ENCODE assay signal across 16 cellular contexts in the genomic region with DNA sequence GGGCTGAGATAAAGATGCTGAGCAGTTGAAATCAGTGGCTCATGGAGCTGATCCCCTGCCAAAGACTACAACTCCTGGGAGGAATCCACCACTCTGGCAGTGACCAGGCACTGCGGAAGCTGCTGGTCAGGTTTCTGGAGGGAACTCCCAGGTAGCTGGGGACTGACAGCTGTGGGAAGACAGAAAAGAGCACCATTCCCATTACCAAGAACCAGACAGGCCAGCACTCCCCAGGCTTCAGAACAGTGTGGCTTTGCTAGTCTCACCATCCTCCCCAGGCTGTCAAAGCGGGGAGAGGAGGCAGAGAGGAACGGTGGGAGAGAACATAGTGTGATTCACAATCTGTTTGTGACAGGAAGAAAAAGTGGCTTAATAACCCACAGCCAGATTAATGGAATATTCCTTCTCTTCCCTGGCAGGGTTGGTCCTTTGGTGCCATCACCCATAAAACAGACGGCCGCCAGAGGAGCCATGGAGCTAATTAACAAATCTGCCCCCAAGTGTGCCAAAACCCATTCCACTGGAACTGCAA.
DNase-seq lines count a peak whose midpoint lies in the region; ATAC-seq lines count a peak whose summit lies in the region.
"Had no signal": no experiment of that assay in that cellular context is flagged by ENCODE, and none has a peak within 500 bp of the region (broad histone marks: within the 10 kb centered on the region; RNA-seq: fewer than 3 reads in every experiment).

No MANE protein-coding gene starts in this region.

- H3K36me3 ChIP-seq in GM23248 (ENCODE audit: low read depth) = no peaks in the 10 kb centered on the region
- H3K36me3 ChIP-seq: HAP-1, right lobe of liver, thoracic aorta had no signal

- no peaks in the 10 kb centered on the region for H3K4me1 ChIP-seq in GM23248 (ENCODE audit: insufficient read depth)
- H3K4me1 ChIP-seq: HAP-1, right lobe of liver had no signal

- no peaks in the 10 kb centered on the region for H3K79me2 ChIP-seq in GM23248 (ENCODE audit: insufficient read depth)

- H4K20me1 ChIP-seq in GM23248 (ENCODE audit: insufficient read depth) = no peaks in the 10 kb centered on the region

- H3K9ac ChIP-seq in GM23248 = no peak overlapping the region

- DNase-seq in GM23248 (peak; percentile 13), NCI-H2196 (lab: John Stamatoyannopoulos, UW; ENCODE audit: unreplicated experiment) (peak; percentile 74), caudate nucleus (lab: John Stamatoyannopoulos, UW) (peak in 17 of 61 donors; percentile 3 to 68 (median 14)), occipital lobe (lab: John Stamatoyannopoulos, UW) (peak; percentile 21), T-helper 9 cell (no peak)
- DNase-seq: activated naive CD8-positive, alpha-beta T cell treated with anti-CD3 and anti-CD28 coated beads, Interleukin-2, amount 10 ng/mL, durations not matched to agents 7 days and 5 days; activated T-cell treated with anti-CD3 and anti-CD28 coated beads, Interleukin-2, amount 50 U/mL, for 4 hours; NCI-H2227 treated with DMSO at 0.1 percent for 48 hours; right lobe of liver; stimulated activated CD4-positive, alpha-beta T cell treated with anti-CD3 and anti-CD28 coated beads, Interleukin-2, amount 100 ng/mL, for 24 hours had no signal

- H3F3A ChIP-seq in GM23248 (ENCODE audit: insufficient read depth) = no peaks in the 10 kb centered on the region

- no peaks in the 10 kb centered on the region for H3K9me2 ChIP-seq in GM23248 (ENCODE audit: insufficient read depth)

- peaks cover 26% of the 10 kb centered on the region for H3K27me3 ChIP-seq in GM23248 (replicated peaks; ENCODE audit: insufficient read depth)
- H3K27me3 ChIP-seq: right lobe of liver had no signal

- no peak overlapping the region for H2AFZ ChIP-seq in GM23248

- WGBS in GM23248 (ENCODE audit: low coverage in 1 of 2, low lambda C conversion rate in 2 of 2, missing lambda C conversion rate in 2 of 2), 2 experiments = 4 to 6% methylated on average over 5 of the region's 5 CpGs

- H3K9me3 ChIP-seq in GM23248 (ENCODE audit: low read depth) = no peaks in the 10 kb centered on the region
- H3K9me3 ChIP-seq: HAP-1, right lobe of liver, thoracic aorta had no signal

- ATAC-seq in GM19463 (IDR thresholded peaks at IDR 0.05; ENCODE audit: unreplicated experiment) (no peak), GM21825 (IDR thresholded peaks at IDR 0.05; ENCODE audit: unreplicated experiment) (no peak), GM18861 (IDR thresholded peaks at IDR 0.05; ENCODE audit: unreplicated experiment) (no peak)
- ATAC-seq: activated T-cell treated with anti-CD3 and anti-CD28 coated beads, Interleukin-2, amount 50 U/mL, for 4 hours; right lobe of liver; SK-N-SH treated with all-trans-retinoic acid at 6 μM for 48 hours had no signal

- no peak overlapping the region for H3K4me2 ChIP-seq in GM23248 (ENCODE audit: unreplicated experiment)

- in situ Hi-C loops in GM23248 (cut with MboI) = no loop called here

- no peak overlapping the region for H3K4me3 ChIP-seq in GM23248
- H3K4me3 ChIP-seq: HAP-1, right lobe of liver, thoracic aorta had no signal

- H3K27ac ChIP-seq in GM23248 = no peak overlapping the region
- peak overlapping the region; percentile 67 for H3K27ac ChIP-seq in caudate nucleus (ENCODE audit: low read depth, low read length)
- H3K27ac ChIP-seq: right lobe of liver, thoracic aorta had no signal
